Comparison of ENCODE assay signal across 16 cellular contexts in the genomic region with DNA sequence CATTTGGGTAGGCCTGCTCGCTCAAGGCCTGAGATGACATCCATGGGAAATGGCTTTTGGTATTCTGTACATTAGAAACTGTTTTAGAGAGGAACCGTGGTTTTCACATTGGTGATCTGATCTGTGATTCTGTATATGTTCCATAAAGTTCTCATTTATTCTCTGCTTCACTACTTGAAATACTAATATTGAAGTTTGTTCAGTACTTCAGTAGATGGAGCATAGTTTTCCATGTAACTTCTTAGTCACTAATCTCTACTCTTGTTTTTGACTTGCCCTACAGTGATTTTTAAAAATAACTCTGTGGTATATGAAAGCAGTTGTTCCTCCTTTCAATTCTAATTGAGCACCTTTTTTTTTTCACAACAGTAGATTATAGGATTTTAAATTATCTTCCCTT.
DNase-seq lines count a peak whose midpoint lies in the region; ATAC-seq, FAIRE-seq and TF ChIP-seq lines count a peak whose summit lies in the region.
"Had no signal": no experiment of that assay in that cellular context is flagged by ENCODE, and none has a peak within 500 bp of the region (broad histone marks: within the 10 kb centered on the region; RNA-seq: fewer than 3 reads in every experiment).

No MANE protein-coding gene starts in this region.

- peaks cover 14% of the 10 kb centered on the region for H3F3A ChIP-seq in DOHH2 (ENCODE audit: control insufficient read depth, insufficient read depth)

- H3K27me3 ChIP-seq in DOHH2 (ENCODE audit: control insufficient read depth, low read length): no peaks in the 10 kb centered on the region
- H3K27me3 ChIP-seq in right lobe of liver: no peaks in the 10 kb centered on the region
- H3K27me3 ChIP-seq: neural progenitor cell had no signal

- peak overlapping the region; percentile 32 for H3K4me3 ChIP-seq in DOHH2 (ENCODE audit: low read length)
- H3K4me3 ChIP-seq in right lobe of liver: no peak overlapping the region
- no peak overlapping the region for H3K4me3 ChIP-seq in mucosa of descending colon
- H3K4me3 ChIP-seq: neural progenitor cell, smooth muscle cell had no signal

- H3K4me1 ChIP-seq in DOHH2 (ENCODE audit: control insufficient read depth, low read length): peaks cover 98% of the 10 kb centered on the region
- H3K4me1 ChIP-seq in right lobe of liver: peaks cover 0 to 31% (median 0%) of the 10 kb centered on the region in 4 donors
- H3K4me1 ChIP-seq in mucosa of descending colon (ENCODE audit: low read depth): peaks cover 9% of the 10 kb centered on the region
- H3K4me1 ChIP-seq: neural progenitor cell had no signal

- H3K79me2 ChIP-seq in DOHH2 (ENCODE audit: control insufficient read depth, low read length): peaks cover 99% of the 10 kb centered on the region

- H3K9me2 ChIP-seq in DOHH2 (replicated peaks; ENCODE audit: control insufficient read depth, low read length): no peaks in the 10 kb centered on the region

- TF ChIP-seq POLR2A in right lobe of liver (IDR thresholded peaks at IDR 0.05): no peak

- no peak for TF ChIP-seq CTCF in DOHH2 (IDR thresholded peaks at IDR 0.05; ENCODE audit: low read depth, low read length, poor library complexity, severe bottlenecking)
- no peak for TF ChIP-seq CTCF in natural killer cell (IDR thresholded peaks at IDR 0.05)
- no peak for TF ChIP-seq CTCF in right lobe of liver (IDR thresholded peaks at IDR 0.05)
- no peak for TF ChIP-seq CTCF in mucosa of descending colon (IDR thresholded peaks at IDR 0.05)

- intact Hi-C loops in natural killer cell (cut with micrococcal nuclease) (no loop called here), right lobe of liver (cut with DNase I) (no loop called here), mucosa of descending colon (cut with DNase I, micrococcal nuclease) (no loop called here)

- peaks cover 80% of the 10 kb centered on the region for H3K36me3 ChIP-seq in DOHH2 (ENCODE audit: control insufficient read depth, low read length)
- no peaks in the 10 kb centered on the region for H3K36me3 ChIP-seq in right lobe of liver
- no peaks in the 10 kb centered on the region for H3K36me3 ChIP-seq in mucosa of descending colon (ENCODE audit: low read depth)
- H3K36me3 ChIP-seq: neural progenitor cell had no signal

- H3K27ac Mint-ChIP-seq in T-cell: peak overlapping the region; percentile 66 to 68
- H3K27ac Mint-ChIP-seq in natural killer cell: peak overlapping the region; percentile 74 to 77
- H3K27ac Mint-ChIP-seq: brain, neural progenitor cell had no signal

- POLR2A ChIA-PET in T-cell (lab: Charles Lee): interaction anchor here in 1 of 2 donors (0.7 to 1.1 kb wide), 2 partner anchors 10 to 1976 kb away, joined by 3 to 4 read pairs; no protein-coding TSS in a partner anchor

- H3K9me3 ChIP-seq in DOHH2 (ENCODE audit: control insufficient read depth, insufficient read depth, low read length) (no peaks in the 10 kb centered on the region), right lobe of liver (no peaks in the 10 kb centered on the region), mucosa of descending colon (no peaks in the 10 kb centered on the region)

- H3K27me3 Mint-ChIP-seq in T-cell (no peaks in the 10 kb centered on the region), natural killer cell (ENCODE audit: low read depth in 2 of 2) (no peaks in the 10 kb centered on the region)
- H3K27me3 Mint-ChIP-seq: brain had no signal

- H3K4me3 Mint-ChIP-seq in T-cell: peak overlapping the region in 2 of 3 donors; percentile 17 to 36
- peak overlapping the region; percentile 31 for H3K4me3 Mint-ChIP-seq in natural killer cell
- H3K4me3 Mint-ChIP-seq: brain, neural progenitor cell had no signal

- H3K36me3 Mint-ChIP-seq in T-cell (peaks cover 58% of the 10 kb centered on the region), natural killer cell (no peaks in the 10 kb centered on the region)
- H3K36me3 Mint-ChIP-seq: neural progenitor cell had no signal

- H3K27ac ChIP-seq in DOHH2 (ENCODE audit: low read depth, low read length) (0 out of 2 replicates have a peak overlapping the region, but pooled peaks have one; percentile 5), right lobe of liver (no peak overlapping the region)
- H3K27ac ChIP-seq: neural progenitor cell had no signal

- H3K9me3 Mint-ChIP-seq in T-cell (peaks cover 0 to 3% (median 0%) of the 10 kb centered on the region in 3 donors), natural killer cell (no peaks in the 10 kb centered on the region)
- H3K9me3 Mint-ChIP-seq: brain, neural progenitor cell had no signal

- ATAC-seq in T-cell (replicated peaks in 1 of 4) (peak in 2 of 4 experiments; percentile 11 to 23), natural killer cell (no peak), right lobe of liver (no peak), mucosa of descending colon (no peak)
- ATAC-seq: Panc1 had no signal

- CTCF ChIA-PET in T-cell (lab: Charles Lee): no interaction called here

- DNase-seq in GM19239 (ENCODE audit: insufficient read length, low spot score) (no peak), T-cell (no peak), natural killer cell (no peak), right lobe of liver (no peak), amniotic stem cell (lab: John Stamatoyannopoulos, UW) (no peak), mucosa of descending colon (no peak), SIG-M5 treated with dmso at 0.1 percent for 504 hours (lab: John Stamatoyannopoulos, UW; ENCODE audit: unreplicated experiment) (no peak)
- DNase-seq: GF-D8, head of caudate nucleus, trophoblast cell had no signal

- H3K4me2 ChIP-seq in DOHH2 (ENCODE audit: low read length): peak overlapping the region; percentile 46
- H3K4me2 ChIP-seq: neural progenitor cell, smooth muscle cell had no signal

- peaks cover 87 to 91% (median 90%) of the 10 kb centered on the region in 3 donors for H3K4me1 Mint-ChIP-seq in T-cell
- peaks cover 63 to 83% of the 10 kb centered on the region in 2 donors for H3K4me1 Mint-ChIP-seq in natural killer cell
- H3K4me1 Mint-ChIP-seq: neural progenitor cell had no signal

- 89% methylated on average over 2 of the region's 2 CpGs for WGBS in right lobe of liver (ENCODE audit: insufficient coverage, low coverage, low lambda C conversion rate, missing lambda C conversion rate)

- FAIRE-seq in GM19239 (lab: Jason Lieb, UNC): peak; percentile 70
- FAIRE-seq: endometrium had no signal

- peaks cover 12% of the 10 kb centered on the region; the same call in 1 of the 2 replicates for H4K20me1 ChIP-seq in DOHH2 (ENCODE audit: control insufficient read depth, insufficient read depth, low read depth, low read length)
